8 cellular contexts compared by ENCODE assay signal in the genomic region with DNA sequence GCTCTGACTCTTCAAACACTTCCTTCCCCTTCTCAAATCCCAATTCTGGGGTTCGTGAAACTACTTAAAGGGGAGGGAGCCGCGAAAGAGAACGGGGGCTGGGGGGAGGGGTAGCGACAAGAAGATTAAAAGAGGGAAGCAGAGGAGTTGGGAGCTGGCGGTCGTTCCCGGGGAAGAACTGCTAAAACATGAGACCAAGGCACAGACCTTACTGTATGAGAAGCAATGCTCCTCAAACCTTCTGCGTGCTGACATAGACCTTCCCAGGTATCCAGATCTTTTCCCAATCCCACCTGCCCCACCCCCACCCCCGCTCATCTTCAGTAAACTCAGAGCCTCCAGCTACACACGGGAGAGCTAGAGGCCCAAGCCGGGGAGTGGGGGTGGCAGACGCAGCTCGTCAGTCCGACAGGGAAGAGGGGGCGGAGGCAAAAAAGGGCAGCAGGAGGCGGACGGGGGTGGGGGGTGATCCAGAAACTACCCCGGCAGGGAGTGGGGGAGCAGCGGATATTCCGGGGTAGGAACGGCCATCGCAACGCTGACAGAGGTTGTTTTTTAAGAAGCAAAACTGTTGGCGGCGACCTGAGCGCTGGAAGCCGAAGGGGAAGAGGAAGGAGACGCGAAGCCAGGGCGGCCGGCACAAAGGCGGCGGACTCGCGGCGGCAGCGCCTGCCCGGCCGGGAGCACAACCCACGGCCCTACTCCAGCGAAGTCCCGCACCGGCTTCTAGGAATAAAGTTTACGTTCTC. TPM values are rescaled to one million over a fixed set of nuclear protein-coding genes. Genes with fewer than 3 reads are reported as not detected.
A peak's percentile ranks its signal among the peaks of the same experiment; 100 is the strongest.
DNase-seq lines count a peak whose midpoint lies in the region; ATAC-seq, FAIRE-seq and TF ChIP-seq lines count a peak whose summit lies in the region.

No MANE protein-coding gene starts in this region.

- DNase-seq in EL (peak; percentile 91), RCC 7860 (ENCODE audit: low spot score) (peak; percentile 83), activated gamma-delta T cell (lab: John Stamatoyannopoulos, UW) (peak; percentile 14), fibroblast of villous mesenchyme (ENCODE audit: low read depth) (peak; percentile 93), natural killer cell (peak; percentile 36), superior temporal gyrus (ENCODE audit: extremely low spot score) (peak; percentile 80)

- peak overlapping the region in 1 of 2 donors; percentile 87 for H3K27ac Mint-ChIP-seq in natural killer cell

- H3K4me1 Mint-ChIP-seq in natural killer cell: peaks cover 17% of the 10 kb centered on the region in 2 donors

- H3K9me3 ChIP-seq in KOPT-K1 (ENCODE audit: insufficient read depth, low read length, poor library complexity, severe bottlenecking): no peaks in the 10 kb centered on the region

- peak; percentile 42 for FAIRE-seq in RCC 7860 (lab: Jason Lieb, UNC)

- no peaks in the 10 kb centered on the region for H3K36me3 ChIP-seq in KOPT-K1 (ENCODE audit: insufficient read depth, low read length)

- H3K27ac ChIP-seq in KOPT-K1 (ENCODE audit: low read depth, low read length, poor library complexity, severe bottlenecking): peak overlapping the region; percentile 11

- H3K27me3 Mint-ChIP-seq in natural killer cell (ENCODE audit: low read depth in 2 of 2): peaks cover 16% of the 10 kb centered on the region in 2 donors

- H3K4me3 ChIP-seq in fibroblast of villous mesenchyme (ENCODE audit: low read depth, low read length): peak overlapping the region; percentile 79

- ATAC-seq in GM21825 (IDR thresholded peaks at IDR 0.05; ENCODE audit: unreplicated experiment) (peak; percentile 63), natural killer cell (peak; percentile 76 to 79 (median 77))

- H3K9me3 Mint-ChIP-seq in natural killer cell: no peaks in the 10 kb centered on the region

- H3K36me3 Mint-ChIP-seq in natural killer cell: peaks cover 7% of the 10 kb centered on the region

- TF ChIP-seq CTCF in fibroblast of villous mesenchyme (IDR thresholded peaks at IDR 0.05; ENCODE audit: insufficient read depth, low read depth, low read length) (no peak), natural killer cell (IDR thresholded peaks at IDR 0.05) (no peak)

- peak overlapping the region; percentile 91 for H3K4me3 Mint-ChIP-seq in natural killer cell

- intact Hi-C loops in natural killer cell (cut with micrococcal nuclease): loop anchor here (10.0 kb wide), 1 partner anchor 101 kb away; no protein-coding TSS in a partner anchor

RNA-seq across cellular contexts. Expression of a gene that starts 1.0 kb away (rescaled TPM):
- total RNA-seq in fibroblast of villous mesenchyme (49.9 and 63.5 TPM in 2 replicates), natural killer cell (10 to 100 TPM; 59.8 to 73.7 (median 68.4) TPM)

Comparison
In these comparisons a context has a peak if more than half of its experiments do, and no peak if none do; other contexts are left out.
1. Peak in every context shown above with its lines: DNase-seq, ATAC-seq, H3K4me3 ChIP-seq and H3K27ac ChIP-seq.
2. DNase-seq: peak in every context shown above with its lines; median percentile 93 in fibroblast of villous mesenchyme; 91 in EL; 83 in RCC 7860; 80 in superior temporal gyrus; 36 in natural killer cell; 14 in activated gamma-delta T cell.